Comparison of ENCODE assay signal across 24 cellular contexts in the genomic region with DNA sequence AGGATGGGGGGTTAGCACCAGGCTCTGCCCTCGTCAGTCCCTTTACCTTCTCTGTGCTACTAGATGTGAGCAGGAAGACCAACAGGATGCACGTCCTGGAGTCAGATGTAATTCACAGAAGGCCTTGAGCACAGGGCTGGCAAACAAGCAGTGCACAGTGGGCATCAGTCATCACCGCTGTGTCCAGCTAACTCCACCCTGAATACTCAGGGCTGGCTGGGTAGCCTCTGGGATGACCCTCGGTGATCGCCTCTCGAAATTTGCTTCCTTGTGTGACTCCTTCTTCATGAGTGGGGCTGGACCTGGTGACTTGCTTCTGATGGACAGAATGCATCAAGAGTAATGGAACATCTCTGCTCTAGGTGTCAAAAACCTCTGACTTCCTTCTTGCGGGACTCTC.
A peak's percentile ranks its signal among the peaks of the same experiment; 100 is the strongest.
DNase-seq lines count a peak whose midpoint lies in the region; ATAC-seq and TF ChIP-seq lines count a peak whose summit lies in the region.
"Had no signal": no experiment of that assay in that cellular context is flagged by ENCODE, and none has a peak within 500 bp of the region (broad histone marks: within the 10 kb centered on the region; RNA-seq: fewer than 3 reads in every experiment).

No MANE protein-coding gene starts in this region.

- peaks cover 11% of the 10 kb centered on the region for H3K36me3 Mint-ChIP-seq in Caco-2 (ENCODE audit: insufficient read depth, unreplicated experiment)
- H3K36me3 Mint-ChIP-seq: CD4-positive, CD25-positive, alpha-beta regulatory T cell had no signal

- no peaks in the 10 kb centered on the region for H3K9me3 ChIP-seq in RWPE2 (ENCODE audit: severe bottlenecking)
- no peaks in the 10 kb centered on the region for H3K9me3 ChIP-seq in vagina
- H3K9me3 ChIP-seq in Caco-2: no peaks in the 10 kb centered on the region
- H3K9me3 ChIP-seq: HAP-1 had no signal

- H3K4me1 ChIP-seq in RWPE2 (ENCODE audit: insufficient read depth, poor library complexity, severe bottlenecking): no peaks in the 10 kb centered on the region
- H3K4me1 ChIP-seq in vagina: peaks cover 8% of the 10 kb centered on the region
- H3K4me1 ChIP-seq in Caco-2: peaks cover 47% of the 10 kb centered on the region
- H3K4me1 ChIP-seq: HAP-1 had no signal

- H3K27ac ChIP-seq in RWPE2 (ENCODE audit: poor library complexity, severe bottlenecking) (no peak overlapping the region), coronary artery (no peak overlapping the region), vagina (no peak overlapping the region)
- H3K27ac ChIP-seq: SK-N-MC had no signal

- H3K4me3 ChIP-seq in RWPE2 (ENCODE audit: severe bottlenecking) (no peak overlapping the region), coronary artery (no peak overlapping the region), vagina (no peak overlapping the region), Caco-2 (ENCODE audit: low read depth, low read length) (no peak overlapping the region)
- H3K4me3 ChIP-seq: HAP-1, SK-N-MC had no signal

- no peaks in the 10 kb centered on the region for H3K9me3 Mint-ChIP-seq in Caco-2 (ENCODE audit: unreplicated experiment)
- H3K9me3 Mint-ChIP-seq: HFFc6 had no signal

- TF ChIP-seq CTCF in RWPE2 (IDR thresholded peaks at IDR 0.05; ENCODE audit: poor library complexity, severe bottlenecking) (no peak), coronary artery (IDR thresholded peaks at IDR 0.05) (no peak), vagina (IDR thresholded peaks at IDR 0.05) (no peak), Caco-2 (IDR thresholded peaks at IDR 0.05; ENCODE audit: insufficient read depth in 1 of 2, low read depth in 1 of 2, low read length in 1 of 2, severe bottlenecking in 1 of 2, unreplicated experiment in 1 of 2) (no peak)

- H3K4me1 Mint-ChIP-seq in Caco-2 (ENCODE audit: low read depth, unreplicated experiment): peaks cover 28% of the 10 kb centered on the region
- H3K4me1 Mint-ChIP-seq: CD4-positive, CD25-positive, alpha-beta regulatory T cell had no signal

- DNase-seq in RWPE2 (ENCODE audit: low spot score): peak; percentile 26
- peak; percentile 28 for DNase-seq in coronary artery (ENCODE audit: low spot score)
- DNase-seq in mesenteric fat pad (ENCODE audit: low spot score): peak; percentile 64
- peak; percentile 70 to 76 for DNase-seq in vagina (ENCODE audit: extremely low spot score in 2 of 2)
- no peak for DNase-seq in cerebellar cortex (ENCODE audit: low spot score)
- no peak for DNase-seq in DMS114 treated with DMSO at 0.1 percent for 48 hours (lab: John Stamatoyannopoulos, UW; ENCODE audit: unreplicated experiment)
- no peak for DNase-seq in Caco-2
- DNase-seq: CD4-positive, CD25-positive, alpha-beta regulatory T cell; DMS53; GOT3; HFFc6; KBM-7; MM.1S; NCI-H1417; NCI-H1694; NCI-H2081; NCI-H2171; NCI-H226; NCI-H510A; NCI-H69; SIG-M5 had no signal

- H3K27me3 ChIP-seq in RWPE2 (ENCODE audit: insufficient read depth, poor library complexity, severe bottlenecking) (no peaks in the 10 kb centered on the region), vagina (no peaks in the 10 kb centered on the region), Caco-2 (replicated peaks; ENCODE audit: control insufficient read depth, insufficient read depth, low read length) (no peaks in the 10 kb centered on the region)

- CTCF ChIA-PET in Caco-2 (lab: Charles Lee): no interaction called here

- intact Hi-C loops in vagina (cut with DNase I): no loop called here
- intact Hi-C loops in Caco-2 (cut with micrococcal nuclease; ENCODE audit: unreplicated experiment): no loop called here

- no peak overlapping the region for H3K27ac Mint-ChIP-seq in Caco-2 (ENCODE audit: unreplicated experiment)
- H3K27ac Mint-ChIP-seq: B cell; CD4-positive, CD25-positive, alpha-beta regulatory T cell; HFFc6 had no signal

- POLR2A ChIA-PET in Caco-2 (lab: Charles Lee): no interaction called here

- H3K36me3 ChIP-seq in RWPE2 (ENCODE audit: low read depth) (no peaks in the 10 kb centered on the region), vagina (no peaks in the 10 kb centered on the region), Caco-2 (ENCODE audit: control insufficient read depth, insufficient read depth, low read length) (no peaks in the 10 kb centered on the region; the same call in 1 of the 2 replicates)
- H3K36me3 ChIP-seq: HAP-1 had no signal

- no TSS peak for BruUV-seq in Caco-2 (replicated peaks; lab: Mats Ljungman, UMichigan)

- no peak overlapping the region for H3K4me3 Mint-ChIP-seq in Caco-2 (ENCODE audit: unreplicated experiment)
- H3K4me3 Mint-ChIP-seq: B cell, HFFc6 had no signal

- TF ChIP-seq POLR2A in vagina (IDR thresholded peaks at IDR 0.05): no peak

- H3K27me3 Mint-ChIP-seq in Caco-2 (ENCODE audit: insufficient read depth, unreplicated experiment): no peaks in the 10 kb centered on the region

- ATAC-seq in RWPE2 (ENCODE audit: low read depth): no peak

Comparison
In these comparisons a context has a peak if more than half of its experiments do, and no peak if none do; other contexts are left out.
1. DNase-seq: peak in RWPE2 (single experiment), coronary artery (single experiment), mesenteric fat pad (single experiment) and vagina (2 of 2); none in cerebellar cortex (single experiment), DMS114 treated with DMSO at 0.1 percent for 48 hours (single experiment) and Caco-2 (0 of 2).